ENCODE assay signal across 8 cellular contexts in genomic region chr9:99822596-99823391, GRCh38. TPM values are rescaled to one million over a fixed set of nuclear protein-coding genes. Genes with fewer than 3 reads are reported as not detected.
A peak's percentile ranks its signal among the peaks of the same experiment; 100 is the strongest.
DNase-seq lines count a peak whose midpoint lies in the region; ATAC-seq and TF ChIP-seq lines count a peak whose summit lies in the region.

No MANE protein-coding gene starts in this region.

- H3K27ac Mint-ChIP-seq in Calu3 (ENCODE audit: unreplicated experiment) (peak overlapping the region; percentile 4), T-cell (peak overlapping the region; percentile 61 to 79), brain (peak overlapping the region; percentile 89 to 99 (median 98))

- H4K5ac ChIP-seq in IMR-90 (ENCODE audit: low read depth, low read length): no peak overlapping the region

- dilution Hi-C loops in IMR-90 (cut with HindIII; ENCODE audit: low sequenced_read_pairs, unreplicated experiment): no loop called here

- H2BK120ac ChIP-seq in IMR-90 (ENCODE audit: low read depth, low read length): no peak overlapping the region

- H3K4me3 ChIP-seq in IMR-90 (ENCODE audit: insufficient read depth, low read depth, low read length) (peak overlapping the region; percentile 78), skin epidermis (peak overlapping the region; percentile 74 to 89 (median 86))

- H3K23ac ChIP-seq in IMR-90 (ENCODE audit: low read depth, low read length): peak overlapping the region; percentile 34; the same call in 1 of the 2 replicates

- H3K36me3 Mint-ChIP-seq in Calu3 (ENCODE audit: insufficient read depth, unreplicated experiment): peaks cover 59% of the 10 kb centered on the region
- H3K36me3 Mint-ChIP-seq in T-cell: peaks cover 3% of the 10 kb centered on the region
- H3K36me3 Mint-ChIP-seq in brain: peaks cover 18% of the 10 kb centered on the region

- no peak overlapping the region for H2BK15ac ChIP-seq in IMR-90 (ENCODE audit: low read depth, low read length)

- H3K4me1 ChIP-seq in IMR-90 (ENCODE audit: control insufficient read depth, insufficient read depth, low read length): peaks cover 3% of the 10 kb centered on the region

- no peak overlapping the region for H2BK5ac ChIP-seq in IMR-90 (ENCODE audit: low read depth, low read length, poor library complexity, severe bottlenecking)

- CTCF ChIA-PET in Calu3 (lab: Charles Lee): no interaction called here
- CTCF ChIA-PET in IMR-90 (lab: Yijun Ruan, JAX): interaction anchor here (0.6 kb wide), 1 partner anchor 190 kb away, joined by 3 read pairs; no protein-coding TSS in a partner anchor
- CTCF ChIA-PET in T-cell (lab: Charles Lee): interaction anchor here in 1 of 2 donors (0.5 to 2.6 kb wide), 3 partner anchors 12 to 600 kb away, joined by 3 to 7 read pairs (median 5); no protein-coding TSS in a partner anchor

- DNase-seq in Calu3 (no peak), IMR-90 (peak; percentile 51), T-cell (peak in 33 of 34 experiments; percentile 34 to 71 (median 58)), inferior parietal cortex (ENCODE audit: extremely low spot score) (peak; percentile 39), AML-193 (lab: John Stamatoyannopoulos, UW) (no peak)

- H4K91ac ChIP-seq in IMR-90 (ENCODE audit: insufficient read depth, low read depth, low read length): no peak overlapping the region

- H3K27ac ChIP-seq in IMR-90 (ENCODE audit: insufficient read depth, low read length): peak overlapping the region; percentile 73
- peak overlapping the region in 12 of 21 experiments; percentile 39 to 99 (median 91) for H3K27ac ChIP-seq in skin epidermis

- peak overlapping the region; percentile 90 for H3K4me3 Mint-ChIP-seq in Calu3 (ENCODE audit: low read depth, unreplicated experiment)
- peak overlapping the region; percentile 92 to 95 (median 94) for H3K4me3 Mint-ChIP-seq in T-cell
- peak overlapping the region; percentile 92 to 100 (median 97) for H3K4me3 Mint-ChIP-seq in brain

- intact Hi-C loops in Calu3 (cut with micrococcal nuclease; ENCODE audit: unreplicated experiment) (loop anchor here (5.0 kb wide), 1 partner anchor 190 kb away; no protein-coding TSS in a partner anchor), IMR-90 (cut with micrococcal nuclease) (loop anchor here (5.0 kb wide), 7 partner anchors 190 to 775 kb away; partner anchors contain the start of gene MSANTD3)

- no peak overlapping the region for H2AK5ac ChIP-seq in IMR-90 (ENCODE audit: low read depth, low read length)

- no peak overlapping the region for H3K4ac ChIP-seq in IMR-90 (ENCODE audit: low read depth, low read length)

- peaks cover 4 to 20% of the 10 kb centered on the region in 2 experiments; a peak in 3 of 4 replicates for H3K79me1 ChIP-seq in IMR-90 (ENCODE audit: low read depth in 1 of 2, low read length in 2 of 2)

- WGBS in IMR-90 (ENCODE audit: extremely low coverage in 2 of 2, insufficient read length in 1 of 2), 2 experiments: 0% methylated on average over 16 of the region's 49 CpGs; no CpG with 5 or more reads in 1 of the 2 experiments

- peak overlapping the region; percentile 68; the same call in 1 of the 2 replicates for H3K14ac ChIP-seq in IMR-90 (replicated peaks; ENCODE audit: low read depth, low read length)

- no peaks in the 10 kb centered on the region for H3K9me3 Mint-ChIP-seq in Calu3 (ENCODE audit: low read depth, unreplicated experiment)
- H3K9me3 Mint-ChIP-seq in T-cell: no peaks in the 10 kb centered on the region
- peaks cover 0 to 13% (median 1%) of the 10 kb centered on the region in 5 experiments for H3K9me3 Mint-ChIP-seq in brain

- H2BK20ac ChIP-seq in IMR-90 (ENCODE audit: low read depth, low read length): no peak overlapping the region

- TF ChIP-seq RAD21 in IMR-90 (IDR thresholded peaks at IDR 0.05; ENCODE audit: low read length): no peak

- H3K27me3 Mint-ChIP-seq in Calu3 (ENCODE audit: unreplicated experiment) (peaks cover 59% of the 10 kb centered on the region), T-cell (peaks cover 36 to 52% of the 10 kb centered on the region in 2 donors), brain (peaks cover 62% of the 10 kb centered on the region)

- H3K36me3 ChIP-seq in IMR-90 (ENCODE audit: control insufficient read depth, insufficient read depth, low read length): 0 out of 2 replicates have a peak, but pooled peaks cover under 1% of the 10 kb centered on the region

- BruUV-seq in Calu3 (replicated peaks; lab: Mats Ljungman, UMichigan): TSS peak; percentile 60
- no TSS peak for BruUV-seq in IMR-90 (replicated peaks; lab: Mats Ljungman, UMichigan)

- in situ Hi-C loops in IMR-90 (cut with MboI; ENCODE audit: low sequenced_read_pairs): loop anchor here (25.0 kb wide), 2 partner anchors 390 to 560 kb away; no protein-coding TSS in a partner anchor

- peak overlapping the region; percentile 99 for H2AFZ ChIP-seq in IMR-90 (replicated peaks; ENCODE audit: low read length, poor library complexity)

- H4K8ac ChIP-seq in IMR-90 (ENCODE audit: low read depth in 2 of 2, low read length in 2 of 2): no peak overlapping the region

- no peak overlapping the region for H3K18ac ChIP-seq in IMR-90 (ENCODE audit: low read depth, low read length)

- H3K9ac ChIP-seq in IMR-90 (ENCODE audit: low read depth, low read length): peak overlapping the region; percentile 53

- POLR2A ChIA-PET in IMR-90 (lab: Charles Lee; ENCODE audit: unreplicated experiment) (no interaction called here), T-cell (lab: Charles Lee) (interaction anchor here (0.6 to 1.0 kb wide), 4 partner anchors 84 to 1892 kb away, joined by 3 to 4 read pairs (median 3); no protein-coding TSS in a partner anchor)

- TF ChIP-seq CTCF in Calu3 (IDR thresholded peaks at IDR 0.05; ENCODE audit: unreplicated experiment): no peak
- no peak for TF ChIP-seq CTCF in IMR-90 (conservative IDR thresholded peaks at IDR 0.05; ENCODE audit: low read depth, low read length)
- no peak for TF ChIP-seq CTCF in brain (conservative IDR thresholded peaks at IDR 0.05)

- H3K27me3 ChIP-seq in IMR-90 (ENCODE audit: control insufficient read depth, insufficient read depth, low read length): no peaks in the 10 kb centered on the region

- H3K9me3 ChIP-seq in IMR-90 (ENCODE audit: control insufficient read depth, insufficient read depth, low read length): no peaks in the 10 kb centered on the region

- H2AK9ac ChIP-seq in IMR-90 (replicated peaks; ENCODE audit: low read depth, low read length, poor library complexity): no peak overlapping the region

- H3K9me1 ChIP-seq in IMR-90 (ENCODE audit: insufficient read depth, low read length): peaks cover 4% of the 10 kb centered on the region; the same call in 1 of the 2 replicates

- peaks cover 4% of the 10 kb centered on the region for H4K20me1 ChIP-seq in IMR-90 (ENCODE audit: insufficient read depth, low read length)

- TF ChIP-seq POLR2A in IMR-90 (IDR thresholded peaks at IDR 0.05; ENCODE audit: low read depth, low read length): no peak

- H3K4me1 Mint-ChIP-seq in Calu3 (ENCODE audit: low read depth, unreplicated experiment) (peaks cover 9% of the 10 kb centered on the region), T-cell (peaks cover 64 to 75% (median 71%) of the 10 kb centered on the region in 3 donors), brain (peaks cover 37% of the 10 kb centered on the region)

- no peak for ATAC-seq in IMR-90 (ENCODE audit: low read depth)
- ATAC-seq in T-cell (replicated peaks in 1 of 4): no peak
- no peak for ATAC-seq in HG03280 (IDR thresholded peaks at IDR 0.05; ENCODE audit: unreplicated experiment)

- no peak overlapping the region for H3K56ac ChIP-seq in IMR-90 (ENCODE audit: extremely low read depth, insufficient read depth, low read length)

- H3K4me2 ChIP-seq in IMR-90 (ENCODE audit: low read depth, low read length): peak overlapping the region; percentile 88

TF ChIP-seq in IMR-90, 13 proteins besides CTCF, POLR2A, EP300 and RAD21:
- TF ChIP-seq MXI1 (IDR thresholded peaks at IDR 0.05; ENCODE audit: borderline replicate concordance, low read depth, low read length) (peak; percentile 26; the same call in 1 of the 2 replicates), CHD1 (IDR thresholded peaks at IDR 0.05; ENCODE audit: low read depth, low read length) (no peak)

RNA-seq across cellular contexts. Expression of gene NR4A3, which starts 1.1 kb away (rescaled TPM):
- total RNA-seq in Calu3 (2022) (0.21 and 0.66 TPM in 2 replicates), IMR-90 (2012; rRNA removed) (0.54 and 1.9 TPM in 2 replicates), T-cell (10 to 100 TPM in 2 of 5 donors, 1 to 10 TPM in 3; 1.3 to 45.0 (median 1.8) TPM)
- polyA plus RNA-seq in IMR-90 (2012; rRNA removed) (0.27 and 0.37 TPM in 2 replicates), brain (ENCODE audit: insufficient read depth, low read depth, low replicate concordance) (1.0 TPM)
- polyA plus RNA-seq in IMR-90 (2012; cell fraction: cytosol; rRNA removed): 0.48 and 2.2 TPM in 2 replicates
- polyA plus RNA-seq in IMR-90 (2012; cell fraction: nucleus; rRNA removed; ENCODE audit: low replicate concordance): 10.7 and 31.9 TPM in 2 replicates

Comparison
In these comparisons a context has a peak if more than half of its experiments do, and no peak if none do; other contexts are left out.
1. DNase-seq: peak in IMR-90 (single experiment), T-cell (33 of 34) and inferior parietal cortex (single experiment); none in Calu3 (single experiment) and AML-193 (0 of 2).
2. H3K27ac Mint-ChIP-seq: peak in every context shown above with its lines; median percentile 98 in brain; 70 in T-cell; 4 in Calu3.
3. Peak in every context shown above with its lines, with median percentiles within 50 percentile points of each other: H3K4me3 Mint-ChIP-seq.